24 cellular contexts compared by ENCODE assay signal in the genomic region with DNA sequence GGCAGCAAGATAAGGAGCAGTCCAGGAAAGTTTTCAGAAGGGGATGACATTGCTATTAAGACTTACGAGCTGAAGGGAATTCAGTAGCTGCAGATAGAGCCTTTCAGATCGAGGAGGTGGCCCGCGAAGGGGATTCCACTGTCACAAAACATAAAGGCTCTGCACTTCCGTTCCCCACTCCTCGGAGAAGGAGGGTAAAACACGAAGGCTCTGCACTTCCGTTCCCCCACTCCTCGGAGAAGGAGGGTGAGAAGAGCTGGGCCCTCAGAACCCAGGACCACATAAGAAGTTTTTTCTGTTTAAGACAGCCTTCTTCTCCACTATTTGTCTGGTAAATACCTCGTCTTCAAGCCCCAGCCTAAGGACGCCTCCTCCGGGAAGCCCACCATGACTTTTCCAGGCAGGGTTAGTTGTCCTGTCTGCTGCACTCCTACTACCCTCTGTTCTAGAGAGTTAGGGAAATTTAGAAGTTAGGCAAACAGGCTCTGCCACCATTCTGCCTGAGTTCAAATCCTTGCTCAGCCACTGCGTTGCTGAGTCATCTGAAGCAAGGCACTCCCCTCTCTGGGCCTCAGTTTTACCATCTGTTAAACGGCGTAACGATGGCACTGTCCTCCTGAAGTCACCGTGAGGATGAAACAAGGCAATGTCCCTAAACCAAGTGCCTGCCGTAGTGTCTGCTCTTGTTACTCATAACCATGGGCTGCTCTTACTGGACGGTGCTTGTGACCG.
DNase-seq lines count a peak whose midpoint lies in the region; ATAC-seq and TF ChIP-seq lines count a peak whose summit lies in the region.
"Had no signal": no experiment of that assay in that cellular context is flagged by ENCODE, and none has a peak within 500 bp of the region (broad histone marks: within the 10 kb centered on the region; RNA-seq: fewer than 3 reads in every experiment).

No MANE protein-coding gene starts in this region.

- no peaks in the 10 kb centered on the region for H3K9me3 Mint-ChIP-seq in activated naive CD8-positive, alpha-beta T cell treated with anti-CD3 and anti-CD28 coated beads, Interleukin-2, amount 10 ng/mL, durations not matched to agents 7 days and 5 days
- H3K9me3 Mint-ChIP-seq in activated naive CD8-positive, alpha-beta T cell treated with anti-CD3 and anti-CD28 coated beads for 36 hours: no peaks in the 10 kb centered on the region
- no peaks in the 10 kb centered on the region for H3K9me3 Mint-ChIP-seq in WTC11
- no peaks in the 10 kb centered on the region for H3K9me3 Mint-ChIP-seq in memory B cell
- H3K9me3 Mint-ChIP-seq in osteocyte (ENCODE audit: unreplicated experiment): no peaks in the 10 kb centered on the region
- H3K9me3 Mint-ChIP-seq: activated T-cell treated with anti-CD3 and anti-CD28 coated beads, Interleukin-2, amount 50 U/mL, for 4 hours; central memory CD8-positive, alpha-beta T cell; stimulated activated naive B cell treated with anti-CD40 and anti-IgM and Interleukin-4, amounts not matched to agents 10 μg/mL and 1 μg/mL and 100 μg/mL, for 72 hours had no signal

- ATAC-seq in activated naive CD8-positive, alpha-beta T cell treated with anti-CD3 and anti-CD28 coated beads, Interleukin-2, amount 10 ng/mL, durations not matched to agents 7 days and 5 days (ENCODE audit: low read depth): no peak
- ATAC-seq in WTC11: no peak
- no peak for ATAC-seq in memory B cell (ENCODE audit: low read depth)
- ATAC-seq: activated T-cell treated with anti-CD3 and anti-CD28 coated beads, Interleukin-2, amount 50 U/mL, for 4 hours had no signal

- H3K4me1 Mint-ChIP-seq in activated naive CD8-positive, alpha-beta T cell treated with anti-CD3 and anti-CD28 coated beads, Interleukin-2, amount 10 ng/mL, durations not matched to agents 7 days and 5 days: peaks cover 5% of the 10 kb centered on the region
- H3K4me1 Mint-ChIP-seq in activated naive CD8-positive, alpha-beta T cell treated with anti-CD3 and anti-CD28 coated beads for 36 hours: peaks cover 6% of the 10 kb centered on the region
- H3K4me1 Mint-ChIP-seq in WTC11 (peaks cover 60% of the 10 kb centered on the region), memory B cell (peaks cover 26% of the 10 kb centered on the region), osteocyte (ENCODE audit: unreplicated experiment) (peaks cover 24% of the 10 kb centered on the region)
- H3K4me1 Mint-ChIP-seq: central memory CD8-positive, alpha-beta T cell had no signal

- intact Hi-C loops in tibial artery (cut with DNase I; ENCODE audit: low total_unique reads): loop anchor here (2.0 to 5.0 kb wide), 4 partner anchors 60 to 315 kb away; no protein-coding TSS in a partner anchor

- TF ChIP-seq CTCF in WTC11 (IDR thresholded peaks at IDR 0.05) (no peak), tibial artery (IDR thresholded peaks at IDR 0.05) (no peak), osteocyte (IDR thresholded peaks at IDR 0.05) (no peak)

- H3K27ac Mint-ChIP-seq in activated naive CD8-positive, alpha-beta T cell treated with anti-CD3 and anti-CD28 coated beads, Interleukin-2, amount 10 ng/mL, durations not matched to agents 7 days and 5 days: peak overlapping the region; percentile 30
- no peak overlapping the region for H3K27ac Mint-ChIP-seq in activated naive CD8-positive, alpha-beta T cell treated with anti-CD3 and anti-CD28 coated beads for 36 hours
- H3K27ac Mint-ChIP-seq in WTC11 (no peak overlapping the region), memory B cell (peak overlapping the region; percentile 68), osteocyte (ENCODE audit: unreplicated experiment) (no peak overlapping the region)
- H3K27ac Mint-ChIP-seq: stimulated activated naive B cell treated with anti-CD40 and anti-IgM and Interleukin-4, amounts not matched to agents 10 μg/mL and 1 μg/mL and 100 μg/mL, for 72 hours had no signal

- no peaks in the 10 kb centered on the region for H3K9me3 ChIP-seq in tibial artery
- H3K9me3 ChIP-seq: spleen, tibial nerve had no signal

- no peak for DNase-seq in activated naive CD8-positive, alpha-beta T cell treated with anti-CD3 and anti-CD28 coated beads, Interleukin-2, amount 10 ng/mL, durations not matched to agents 7 days and 5 days
- no peak for DNase-seq in activated naive CD8-positive, alpha-beta T cell treated with anti-CD3 and anti-CD28 coated beads for 36 hours
- no peak for DNase-seq in WTC11 (ENCODE audit: low spot score)
- DNase-seq in memory B cell (ENCODE audit: low spot score in 2 of 2): no peak
- DNase-seq in tibial artery: no peak
- DNase-seq in DMS153 (lab: John Stamatoyannopoulos, UW): no peak
- DNase-seq in stimulated activated CD4-positive, alpha-beta T cell treated with anti-CD3 and anti-CD28 coated beads, Interleukin-2, amount 100 ng/mL, for 24 hours: no peak
- DNase-seq in osteocyte (ENCODE audit: extremely low spot score, unreplicated experiment): no peak
- DNase-seq: ACHN; activated CD4-positive, alpha-beta T cell treated with anti-CD3 and anti-CD28 coated beads, Interleukin-2, amount 50 U/mL, for 48 hours; activated T-cell treated with anti-CD3 and anti-CD28 coated beads, Interleukin-2, amount 50 U/mL, for 4 hours; effector CD8-positive, alpha-beta T cell; hippocampal formation; MM.1S; NCI-H1694 treated with DMSO at 0.1 percent for 48 hours; NCI-H345; NK-92 treated with Interleukin-12 subunit alpha and Interleukin-12 subunit beta, amount 100 ng/mL, for 24 hours; posterior cingulate gyrus; RPMI8226; spleen; stimulated activated naive B cell treated with anti-CD40 and anti-IgM and Interleukin-4, amounts not matched to agents 10 μg/mL and 1 μg/mL and 100 μg/mL, for 72 hours; SW 1271 had no signal

- POLR2A ChIA-PET in activated naive CD8-positive, alpha-beta T cell treated with anti-CD3 and anti-CD28 coated beads, Interleukin-2, amount 10 ng/mL, durations not matched to agents 7 days and 5 days (lab: Charles Lee): no interaction called here
- POLR2A ChIA-PET in WTC11 (lab: Charles Lee): interaction anchor here (0.6 kb wide), 1 partner anchor 497 kb away, joined by 4 read pairs; no protein-coding TSS in a partner anchor

- H3K4me3 Mint-ChIP-seq in activated naive CD8-positive, alpha-beta T cell treated with anti-CD3 and anti-CD28 coated beads, Interleukin-2, amount 10 ng/mL, durations not matched to agents 7 days and 5 days: no peak overlapping the region
- H3K4me3 Mint-ChIP-seq in activated naive CD8-positive, alpha-beta T cell treated with anti-CD3 and anti-CD28 coated beads for 36 hours: no peak overlapping the region
- H3K4me3 Mint-ChIP-seq in WTC11: peak overlapping the region; percentile 59
- peak overlapping the region; percentile 78 for H3K4me3 Mint-ChIP-seq in memory B cell
- H3K4me3 Mint-ChIP-seq in osteocyte (ENCODE audit: unreplicated experiment): no peak overlapping the region
- H3K4me3 Mint-ChIP-seq: activated T-cell treated with anti-CD3 and anti-CD28 coated beads, Interleukin-2, amount 50 U/mL, for 4 hours; central memory CD8-positive, alpha-beta T cell had no signal

- peaks cover 0 to 7% of the 10 kb centered on the region in 2 donors for H3K27me3 ChIP-seq in tibial artery
- H3K27me3 ChIP-seq: tibial nerve had no signal

- peaks cover 5 to 43% (median 32%) of the 10 kb centered on the region in 4 donors for H3K4me1 ChIP-seq in tibial artery

- H3K27me3 Mint-ChIP-seq in activated naive CD8-positive, alpha-beta T cell treated with anti-CD3 and anti-CD28 coated beads, Interleukin-2, amount 10 ng/mL, durations not matched to agents 7 days and 5 days: peaks cover 32% of the 10 kb centered on the region
- peaks cover 41% of the 10 kb centered on the region for H3K27me3 Mint-ChIP-seq in activated naive CD8-positive, alpha-beta T cell treated with anti-CD3 and anti-CD28 coated beads for 36 hours
- H3K27me3 Mint-ChIP-seq in WTC11 (ENCODE audit: low read depth) (peaks cover 46% of the 10 kb centered on the region), memory B cell (peaks cover 8% of the 10 kb centered on the region), osteocyte (ENCODE audit: unreplicated experiment) (peaks cover 38% of the 10 kb centered on the region)

- no peak overlapping the region for H3K4me3 ChIP-seq in tibial artery

- CTCF ChIA-PET in WTC11 (lab: Charles Lee): no interaction called here

- H3K36me3 Mint-ChIP-seq in activated naive CD8-positive, alpha-beta T cell treated with anti-CD3 and anti-CD28 coated beads, Interleukin-2, amount 10 ng/mL, durations not matched to agents 7 days and 5 days: no peaks in the 10 kb centered on the region
- H3K36me3 Mint-ChIP-seq in activated naive CD8-positive, alpha-beta T cell treated with anti-CD3 and anti-CD28 coated beads for 36 hours: no peaks in the 10 kb centered on the region
- no peaks in the 10 kb centered on the region for H3K36me3 Mint-ChIP-seq in WTC11
- H3K36me3 Mint-ChIP-seq in memory B cell: no peaks in the 10 kb centered on the region
- no peaks in the 10 kb centered on the region for H3K36me3 Mint-ChIP-seq in osteocyte (ENCODE audit: unreplicated experiment)
- H3K36me3 Mint-ChIP-seq: stimulated activated naive B cell treated with anti-CD40 and anti-IgM and Interleukin-4, amounts not matched to agents 10 μg/mL and 1 μg/mL and 100 μg/mL, for 72 hours had no signal

- no peaks in the 10 kb centered on the region for H3K36me3 ChIP-seq in tibial artery
- H3K36me3 ChIP-seq: spleen, tibial nerve had no signal

- H3K27ac ChIP-seq in tibial artery: peak overlapping the region; percentile 60 to 85

TF ChIP-seq in WTC11, 78 proteins besides CTCF, POLR2A, EP300 and RAD21:
- TF ChIP-seq, protein P1, sequence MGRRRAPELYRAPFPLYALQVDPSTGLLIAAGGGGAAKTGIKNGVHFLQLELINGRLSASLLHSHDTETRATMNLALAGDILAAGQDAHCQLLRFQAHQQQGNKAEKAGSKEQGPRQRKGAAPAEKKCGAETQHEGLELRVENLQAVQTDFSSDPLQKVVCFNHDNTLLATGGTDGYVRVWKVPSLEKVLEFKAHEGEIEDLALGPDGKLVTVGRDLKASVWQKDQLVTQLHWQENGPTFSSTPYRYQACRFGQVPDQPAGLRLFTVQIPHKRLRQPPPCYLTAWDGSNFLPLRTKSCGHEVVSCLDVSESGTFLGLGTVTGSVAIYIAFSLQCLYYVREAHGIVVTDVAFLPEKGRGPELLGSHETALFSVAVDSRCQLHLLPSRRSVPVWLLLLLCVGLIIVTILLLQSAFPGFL (CRISPR knock-in tag; IDR thresholded peaks at IDR 0.05; ENCODE audit: borderline replicate concordance): no peak
- no peak for TF ChIP-seq TEAD1 (CRISPR knock-in tag; IDR thresholded peaks at IDR 0.05)

Comparison
In these comparisons a context has a peak if more than half of its experiments do, and no peak if none do; other contexts are left out.
1. H3K27ac Mint-ChIP-seq: peak in activated naive CD8-positive, alpha-beta T cell treated with anti-CD3 and anti-CD28 coated beads, Interleukin-2, amount 10 ng/mL, durations not matched to agents 7 days and 5 days (single experiment) and memory B cell (single experiment); none in activated naive CD8-positive, alpha-beta T cell treated with anti-CD3 and anti-CD28 coated beads for 36 hours (single experiment), WTC11 (single experiment) and osteocyte (single experiment).
2. H3K4me3 Mint-ChIP-seq: peak in WTC11 (single experiment) and memory B cell (single experiment); none in activated naive CD8-positive, alpha-beta T cell treated with anti-CD3 and anti-CD28 coated beads, Interleukin-2, amount 10 ng/mL, durations not matched to agents 7 days and 5 days (single experiment), activated naive CD8-positive, alpha-beta T cell treated with anti-CD3 and anti-CD28 coated beads for 36 hours (single experiment) and osteocyte (single experiment).